In genomic region chr17:67027031-67027628, GRCh38 we compare ENCODE assay signal across 2 cellular contexts.
TF ChIP-seq lines count a peak whose summit lies in the region.

No MANE protein-coding gene starts in this region.

TF ChIP-seq in SK-N-SH treated with all-trans-retinoic acid at 6 μM for 48 hours, 23 proteins besides CTCF, POLR2A, EP300 and RAD21 (continued from another document):
- TF ChIP-seq, protein P1, sequence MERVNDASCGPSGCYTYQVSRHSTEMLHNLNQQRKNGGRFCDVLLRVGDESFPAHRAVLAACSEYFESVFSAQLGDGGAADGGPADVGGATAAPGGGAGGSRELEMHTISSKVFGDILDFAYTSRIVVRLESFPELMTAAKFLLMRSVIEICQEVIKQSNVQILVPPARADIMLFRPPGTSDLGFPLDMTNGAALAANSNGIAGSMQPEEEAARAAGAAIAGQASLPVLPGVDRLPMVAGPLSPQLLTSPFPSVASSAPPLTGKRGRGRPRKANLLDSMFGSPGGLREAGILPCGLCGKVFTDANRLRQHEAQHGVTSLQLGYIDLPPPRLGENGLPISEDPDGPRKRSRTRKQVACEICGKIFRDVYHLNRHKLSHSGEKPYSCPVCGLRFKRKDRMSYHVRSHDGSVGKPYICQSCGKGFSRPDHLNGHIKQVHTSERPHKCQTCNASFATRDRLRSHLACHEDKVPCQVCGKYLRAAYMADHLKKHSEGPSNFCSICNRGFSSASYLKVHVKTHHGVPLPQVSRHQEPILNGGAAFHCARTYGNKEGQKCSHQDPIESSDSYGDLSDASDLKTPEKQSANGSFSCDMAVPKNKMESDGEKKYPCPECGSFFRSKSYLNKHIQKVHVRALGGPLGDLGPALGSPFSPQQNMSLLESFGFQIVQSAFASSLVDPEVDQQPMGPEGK (CRISPR knock-in tag; IDR thresholded peaks at IDR 0.05; ENCODE audit: borderline replicate concordance), result no peak
- TF ChIP-seq SNAI2 (CRISPR knock-in tag; IDR thresholded peaks at IDR 0.05) (no peak), CREB5 (CRISPR knock-in tag; IDR thresholded peaks at IDR 0.05; ENCODE audit: low read depth) (no peak)

TF ChIP-seq in SK-N-SH, 30 proteins besides CTCF, POLR2A, EP300 and RAD21 (continued from another document):
- TF ChIP-seq USF1 (IDR thresholded peaks at IDR 0.05; ENCODE audit: borderline replicate concordance, low read depth) (no peak), JUND (IDR thresholded peaks at IDR 0.05) (no peak), MXI1 (IDR thresholded peaks at IDR 0.05; ENCODE audit: low read depth, low read length) (no peak), NFIC (IDR thresholded peaks at IDR 0.05; ENCODE audit: borderline replicate concordance) (no peak)
- TF ChIP-seq, protein P2, sequence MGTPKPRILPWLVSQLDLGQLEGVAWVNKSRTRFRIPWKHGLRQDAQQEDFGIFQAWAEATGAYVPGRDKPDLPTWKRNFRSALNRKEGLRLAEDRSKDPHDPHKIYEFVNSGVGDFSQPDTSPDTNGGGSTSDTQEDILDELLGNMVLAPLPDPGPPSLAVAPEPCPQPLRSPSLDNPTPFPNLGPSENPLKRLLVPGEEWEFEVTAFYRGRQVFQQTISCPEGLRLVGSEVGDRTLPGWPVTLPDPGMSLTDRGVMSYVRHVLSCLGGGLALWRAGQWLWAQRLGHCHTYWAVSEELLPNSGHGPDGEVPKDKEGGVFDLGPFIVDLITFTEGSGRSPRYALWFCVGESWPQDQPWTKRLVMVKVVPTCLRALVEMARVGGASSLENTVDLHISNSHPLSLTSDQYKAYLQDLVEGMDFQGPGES (IDR thresholded peaks at IDR 0.05; ENCODE audit: low read depth, low read length), result no peak
TF ChIP-seq in SK-N-SH: peak in this region for 0.
